1 cellular context compared by ENCODE assay signal in genomic region chr19:17424743-17425365, GRCh38.
TF ChIP-seq lines count a peak whose summit lies in the region.

No MANE protein-coding gene starts in this region.

TF ChIP-seq in K562, 482 proteins besides CTCF, POLR2A, EP300 and RAD21 (continues in another document):
- TF ChIP-seq CREB5 (CRISPR knock-in tag; IDR thresholded peaks at IDR 0.05) (no peak), RB1 (IDR thresholded peaks at IDR 0.05; ENCODE audit: low read depth) (peak; percentile 75), NFIC (IDR thresholded peaks at IDR 0.05) (peak; percentile 92), HMBOX1 (IDR thresholded peaks at IDR 0.05) (no peak), SMAD4 (CRISPR knock-in tag; conservative IDR thresholded peaks at IDR 0.05) (0 out of 2 replicates have a peak, but pooled peaks have one; percentile 14), ZNF445 (CRISPR knock-in tag; IDR thresholded peaks at IDR 0.05; ENCODE audit: low read depth) (no peak), MEIS2 (IDR thresholded peaks at IDR 0.05; ENCODE audit: partially characterized antibody) (peak; percentile 69), MTA3 (IDR thresholded peaks at IDR 0.05; ENCODE audit: borderline replicate concordance) (0 out of 2 replicates have a peak, but pooled peaks have one; percentile 42), ZNF384 (IDR thresholded peaks at IDR 0.05; ENCODE audit: low read depth, low read length) (peak; percentile 61), RBM14 (IDR thresholded peaks at IDR 0.05; ENCODE audit: borderline replicate concordance, insufficient read depth, low read depth, low read length) (no peak), MTA2 (IDR thresholded peaks at IDR 0.05; ENCODE audit: low read depth) (no peak), CTCFL (IDR thresholded peaks at IDR 0.05; ENCODE audit: borderline replicate concordance, insufficient read depth, low read depth, low read length, poor library complexity, severe bottlenecking) (peak; percentile 83), SMARCA5 (IDR thresholded peaks at IDR 0.05) (no peak), CBX5 (IDR thresholded peaks at IDR 0.05; ENCODE audit: borderline replicate concordance, low read depth) (no peak), HDAC2 (IDR thresholded peaks at IDR 0.05) (0 out of 2 replicates have a peak, but pooled peaks have one; percentile 47), NCOR1 (IDR thresholded peaks at IDR 0.05) (no peak), HIVEP1 (CRISPR knock-in tag; IDR thresholded peaks at IDR 0.05) (no peak), MBD1 (CRISPR knock-in tag; IDR thresholded peaks at IDR 0.05) (no peak), U2AF1 (optimal IDR thresholded peaks at IDR 0.05; ENCODE audit: low read depth, low read length) (no peak), ZNF398 (CRISPR knock-in tag; IDR thresholded peaks at IDR 0.05) (no peak), GABPB1 (CRISPR knock-in tag; IDR thresholded peaks at IDR 0.05) (peak; percentile 46; the same call in 1 of the 2 replicates), RCOR1 (IDR thresholded peaks at IDR 0.05; ENCODE audit: borderline replicate concordance in 1 of 2, low read depth in 2 of 2, low read length in 2 of 2) (peak in 1 of 2 experiments; percentile 80; a peak in 2 of 4 replicates), THAP12 (CRISPR knock-in tag; IDR thresholded peaks at IDR 0.05) (no peak), PKNOX1 (IDR thresholded peaks at IDR 0.05) (peak; percentile 42; the same call in 1 of the 2 replicates), TCFL5 (CRISPR knock-in tag; conservative IDR thresholded peaks at IDR 0.05) (no peak), MAZ (CRISPR knock-in tag; conservative IDR thresholded peaks at IDR 0.05 in 1 of 2, IDR thresholded peaks at IDR 0.05 in 1 of 2) (peak in 1 of 2 experiments; percentile 89; a peak in 2 of 4 replicates), NCOA6 (IDR thresholded peaks at IDR 0.05) (no peak), SLC30A9 (CRISPR knock-in tag; IDR thresholded peaks at IDR 0.05) (no peak), MYC (IDR thresholded peaks at IDR 0.05; ENCODE audit: low read depth, low read length) (0 out of 2 replicates have a peak, but pooled peaks have one; percentile 45), MYC (CRISPR knock-in tag; IDR thresholded peaks at IDR 0.05; ENCODE audit: borderline replicate concordance, low read depth) (no peak), MYNN (IDR thresholded peaks at IDR 0.05) (0 out of 2 replicates have a peak, but pooled peaks have one; percentile 27), MYNN (CRISPR knock-in tag; IDR thresholded peaks at IDR 0.05) (no peak), CC2D1A (IDR thresholded peaks at IDR 0.05) (no peak), RBBP5 (IDR thresholded peaks at IDR 0.05; ENCODE audit: borderline replicate concordance, insufficient read depth, low read length, poor library complexity, severe bottlenecking) (no peak), HDAC1 (IDR thresholded peaks at IDR 0.05) (0 out of 4 replicates have a peak, but pooled peaks of 1 of the 2 experiments have one; percentile 29), MITF (IDR thresholded peaks at IDR 0.05) (no peak), GTF3C2 (IDR thresholded peaks at IDR 0.05; ENCODE audit: borderline replicate concordance, extremely low read depth, insufficient read length) (no peak), CBX1 (IDR thresholded peaks at IDR 0.05; ENCODE audit: low read depth) (0 out of 2 replicates have a peak, but pooled peaks have one; percentile 17), CTBP1 (IDR thresholded peaks at IDR 0.05; ENCODE audit: borderline replicate concordance) (peak; percentile 76; the same call in 1 of the 2 replicates), FOXK2 (conservative IDR thresholded peaks at IDR 0.05 in 1 of 2, IDR thresholded peaks at IDR 0.05 in 1 of 2; ENCODE audit: low read depth in 2 of 2) (no peak), NRF1 (conservative IDR thresholded peaks at IDR 0.05 in 1 of 2, IDR thresholded peaks at IDR 0.05 in 1 of 2) (peak; percentile 50 to 65), NR2F6 (CRISPR knock-in tag; IDR thresholded peaks at IDR 0.05) (no peak), SMARCB1 (IDR thresholded peaks at IDR 0.05; ENCODE audit: insufficient read length, low read depth) (no peak), IRF9 (tag; IDR thresholded peaks at IDR 0.05) (no peak), SIX5 (IDR thresholded peaks at IDR 0.05; ENCODE audit: borderline replicate concordance in 1 of 2, insufficient read depth in 1 of 2, low read depth in 1 of 2, low read length in 2 of 2) (no peak), HNRNPH1 (optimal IDR thresholded peaks at IDR 0.05; ENCODE audit: low read depth, low read length) (no peak), OTX1 (CRISPR knock-in tag; IDR thresholded peaks at IDR 0.05) (no peak), PURB (CRISPR knock-in tag; IDR thresholded peaks at IDR 0.05; ENCODE audit: low read depth) (no peak), CREM (IDR thresholded peaks at IDR 0.05; ENCODE audit: low read depth) (peak; percentile 76; the same call in 1 of the 2 replicates), ZNF668 (CRISPR knock-in tag; IDR thresholded peaks at IDR 0.05) (no peak), STAT5A (IDR thresholded peaks at IDR 0.05; ENCODE audit: borderline replicate concordance, low read length) (no peak), EGR1 (conservative IDR thresholded peaks at IDR 0.05) (peak; percentile 98)
